Comparison of ENCODE assay signal across 25 cellular contexts in genomic region chr9:90981726-90982125, GRCh38.
DNase-seq lines count a peak whose midpoint lies in the region; ATAC-seq, FAIRE-seq and TF ChIP-seq lines count a peak whose summit lies in the region.
"Had no signal": no experiment of that assay in that cellular context is flagged by ENCODE, and none has a peak within 500 bp of the region (broad histone marks: within the 10 kb centered on the region; RNA-seq: fewer than 3 reads in every experiment).

No MANE protein-coding gene starts in this region.

- H3K9me3 ChIP-seq in BLaER1 (peaks cover 11% of the 10 kb centered on the region), endothelial cell of umbilical vein (replicated peaks; ENCODE audit: control insufficient read depth, insufficient read depth, low read length) (no peaks in the 10 kb centered on the region), osteoblast (ENCODE audit: low read depth, low read length) (no peaks in the 10 kb centered on the region)
- H3K9me3 ChIP-seq: HAP-1 had no signal

- no peaks in the 10 kb centered on the region for H3K36me3 Mint-ChIP-seq in activated CD4-positive, alpha-beta T cell treated with anti-CD3 and anti-CD28 coated beads for 36 hours (ENCODE audit: low read depth)
- no peaks in the 10 kb centered on the region for H3K36me3 Mint-ChIP-seq in activated CD4-positive, alpha-beta T cell treated with anti-CD3 and anti-CD28 coated beads, Interleukin-2, amount 10 ng/mL, durations not matched to agents 7 days and 5 days (ENCODE audit: low read depth)
- H3K36me3 Mint-ChIP-seq in activated naive CD4-positive, alpha-beta T cell treated with anti-CD3 and anti-CD28 coated beads, Interleukin-2, amount 50 U/mL, for 72 hours: no peaks in the 10 kb centered on the region
- no peaks in the 10 kb centered on the region for H3K36me3 Mint-ChIP-seq in activated naive CD4-positive, alpha-beta T cell treated with anti-CD3 and anti-CD28 coated beads, Interleukin-2, amount 10 ng/mL, durations not matched to agents 7 days and 5 days
- H3K36me3 Mint-ChIP-seq: CD14-positive monocyte; CD8-positive, alpha-beta memory T cell had no signal

- POLR2A ChIA-PET in activated CD4-positive, alpha-beta T cell treated with anti-CD3 and anti-CD28 coated beads for 36 hours (lab: Charles Lee): no interaction called here
- POLR2A ChIA-PET in activated CD4-positive, alpha-beta T cell treated with anti-CD3 and anti-CD28 coated beads, Interleukin-2, amount 10 ng/mL, durations not matched to agents 7 days and 5 days (lab: Charles Lee): no interaction called here
- POLR2A ChIA-PET in endothelial cell of umbilical vein (lab: Charles Lee): no interaction called here

- H3K9me1 ChIP-seq in endothelial cell of umbilical vein (replicated peaks; ENCODE audit: control insufficient read depth, extremely low read depth, insufficient read depth, low read length): no peaks in the 10 kb centered on the region

- H3K79me2 ChIP-seq in endothelial cell of umbilical vein (ENCODE audit: control insufficient read depth, insufficient read depth, low read length) (no peaks in the 10 kb centered on the region), osteoblast (ENCODE audit: insufficient read depth, low read length) (no peaks in the 10 kb centered on the region)

- BruUV-seq in endothelial cell of umbilical vein (replicated peaks; lab: Mats Ljungman, UMichigan): no TSS peak

- H3K9ac ChIP-seq in BLaER1 (no peak overlapping the region), endothelial cell of umbilical vein (replicated peaks; ENCODE audit: extremely low read depth, insufficient read depth, low read length) (no peak overlapping the region)
- H3K9ac ChIP-seq: BLaER1 treated with 17β-estradiol and CSF1 and Interleukin-3, amounts not matched to agents 10 nM and 100 nM had no signal

- no peak overlapping the region for H3K4me3 ChIP-seq in BLaER1
- H3K4me3 ChIP-seq in endothelial cell of umbilical vein (replicated peaks in 1 of 3; ENCODE audit: insufficient read depth in 1 of 3, low read depth in 1 of 3, low read length in 3 of 3): no peak overlapping the region
- no peak overlapping the region for H3K4me3 ChIP-seq in osteoblast (ENCODE audit: insufficient read depth, low read length)
- H3K4me3 ChIP-seq: BLaER1 treated with 17β-estradiol and CSF1 and Interleukin-3, amounts not matched to agents 10 nM and 100 nM; GM12878; HAP-1 had no signal

- H3K4me2 ChIP-seq in BLaER1 (no peak overlapping the region), endothelial cell of umbilical vein (ENCODE audit: insufficient read depth, low read length) (no peak overlapping the region), osteoblast (ENCODE audit: insufficient read depth, low read length) (no peak overlapping the region)

- no peak for TF ChIP-seq POLR2A in endothelial cell of umbilical vein (IDR thresholded peaks at IDR 0.05; ENCODE audit: low read depth, low read length)

- no peaks in the 10 kb centered on the region for H3K27me3 ChIP-seq in BLaER1
- H3K27me3 ChIP-seq in endothelial cell of umbilical vein (ENCODE audit: control insufficient read depth in 2 of 2, insufficient read depth in 2 of 2, low read length in 2 of 2): no peaks in the 10 kb centered on the region
- peaks cover 3% of the 10 kb centered on the region for H3K27me3 ChIP-seq in osteoblast (ENCODE audit: insufficient read depth, low read length)
- H3K27me3 ChIP-seq: BLaER1 treated with 17β-estradiol and CSF1 and Interleukin-3, amounts not matched to agents 10 nM and 100 nM had no signal

- intact Hi-C loops in activated CD4-positive, alpha-beta T cell treated with anti-CD3 and anti-CD28 coated beads for 36 hours (cut with DNase I, micrococcal nuclease): no loop called here
- intact Hi-C loops in endothelial cell of umbilical vein (cut with micrococcal nuclease): no loop called here

- H3K27ac ChIP-seq in BLaER1: peak overlapping the region; percentile 37; the same call in 1 of the 2 replicates
- no peak overlapping the region for H3K27ac ChIP-seq in endothelial cell of umbilical vein (ENCODE audit: insufficient read depth, low read depth, low read length)
- H3K27ac ChIP-seq in osteoblast (ENCODE audit: low read depth, low read length): no peak overlapping the region
- H3K27ac ChIP-seq: 22Rv1 had no signal

- H3K9me3 Mint-ChIP-seq in activated CD4-positive, alpha-beta T cell treated with anti-CD3 and anti-CD28 coated beads for 36 hours (ENCODE audit: low read depth): no peaks in the 10 kb centered on the region
- H3K9me3 Mint-ChIP-seq in activated CD4-positive, alpha-beta T cell treated with anti-CD3 and anti-CD28 coated beads, Interleukin-2, amount 10 ng/mL, durations not matched to agents 7 days and 5 days: no peaks in the 10 kb centered on the region
- H3K9me3 Mint-ChIP-seq in activated naive CD4-positive, alpha-beta T cell treated with anti-CD3 and anti-CD28 coated beads, Interleukin-2, amount 50 U/mL, for 72 hours: no peaks in the 10 kb centered on the region
- H3K9me3 Mint-ChIP-seq in activated naive CD4-positive, alpha-beta T cell treated with anti-CD3 and anti-CD28 coated beads, Interleukin-2, amount 10 ng/mL, durations not matched to agents 7 days and 5 days: no peaks in the 10 kb centered on the region
- H3K9me3 Mint-ChIP-seq: CD14-positive monocyte; CD4-positive, alpha-beta T cell; CD8-positive, alpha-beta memory T cell; HFFc6 had no signal

- H2AFZ ChIP-seq in endothelial cell of umbilical vein (ENCODE audit: low read depth, low read length): no peak overlapping the region
- no peak overlapping the region for H2AFZ ChIP-seq in osteoblast (ENCODE audit: low read length)

- peaks cover 8% of the 10 kb centered on the region for H3K4me1 Mint-ChIP-seq in activated CD4-positive, alpha-beta T cell treated with anti-CD3 and anti-CD28 coated beads for 36 hours
- H3K4me1 Mint-ChIP-seq in activated CD4-positive, alpha-beta T cell treated with anti-CD3 and anti-CD28 coated beads, Interleukin-2, amount 10 ng/mL, durations not matched to agents 7 days and 5 days: no peaks in the 10 kb centered on the region
- H3K4me1 Mint-ChIP-seq in activated naive CD4-positive, alpha-beta T cell treated with anti-CD3 and anti-CD28 coated beads, Interleukin-2, amount 10 ng/mL, durations not matched to agents 7 days and 5 days: no peaks in the 10 kb centered on the region
- H3K4me1 Mint-ChIP-seq: B cell, CD14-positive monocyte had no signal

- ATAC-seq in activated CD4-positive, alpha-beta T cell treated with anti-CD3 and anti-CD28 coated beads for 36 hours: peak; percentile 72
- peak; percentile 51 to 71 for ATAC-seq in activated naive CD4-positive, alpha-beta T cell treated with anti-CD3 and anti-CD28 coated beads, Interleukin-2, amount 50 U/mL, for 72 hours
- ATAC-seq: GM12878 had no signal

- no peak for DNase-seq in activated CD4-positive, alpha-beta T cell treated with anti-CD3 and anti-CD28 coated beads for 36 hours
- DNase-seq in activated CD4-positive, alpha-beta T cell treated with anti-CD3 and anti-CD28 coated beads, Interleukin-2, amount 10 ng/mL, durations not matched to agents 7 days and 5 days: no peak
- DNase-seq in activated naive CD4-positive, alpha-beta T cell treated with anti-CD3 and anti-CD28 coated beads, Interleukin-2, amount 50 U/mL, for 72 hours (ENCODE audit: low spot score in 2 of 2): no peak
- DNase-seq in activated naive CD4-positive, alpha-beta T cell treated with anti-CD3 and anti-CD28 coated beads, Interleukin-2, amount 10 ng/mL, durations not matched to agents 7 days and 5 days: no peak
- no peak for DNase-seq in endothelial cell of umbilical vein (ENCODE audit: low read depth, low spot score)
- no peak for DNase-seq in NCI-H187 treated with DMSO at 0.1 percent for 48 hours (lab: John Stamatoyannopoulos, UW)
- no peak for DNase-seq in osteoblast (ENCODE audit: insufficient read length, low spot score, missing footprints)
- DNase-seq: CD4-positive, alpha-beta T cell; CD8-positive, alpha-beta memory T cell; DMS 273 treated with DMSO at 0.1 percent for 48 hours; DMS79; EL; GDM1; GOT3; HFFc6 had no signal

- dilution Hi-C loops in endothelial cell of umbilical vein (cut with MboI; ENCODE audit: extremely low pct_ligation_motif_present, low sequenced_read_pairs): no loop called here

- H3K36me3 ChIP-seq in BLaER1: no peaks in the 10 kb centered on the region
- no peaks in the 10 kb centered on the region for H3K36me3 ChIP-seq in endothelial cell of umbilical vein (ENCODE audit: control insufficient read depth in 2 of 2, extremely low read depth in 1 of 2, insufficient read depth in 2 of 2, low read length in 2 of 2)
- H3K36me3 ChIP-seq in osteoblast (ENCODE audit: insufficient read depth, low read length): no peaks in the 10 kb centered on the region
- H3K36me3 ChIP-seq: BLaER1 treated with 17β-estradiol and CSF1 and Interleukin-3, amounts not matched to agents 10 nM and 100 nM; HAP-1 had no signal

- CTCF ChIA-PET in activated CD4-positive, alpha-beta T cell treated with anti-CD3 and anti-CD28 coated beads for 36 hours (lab: Charles Lee): interaction anchor here (1.2 kb wide), 1 partner anchor 370 kb away, joined by 4 read pairs; no protein-coding TSS in a partner anchor
- CTCF ChIA-PET in activated CD4-positive, alpha-beta T cell treated with anti-CD3 and anti-CD28 coated beads, Interleukin-2, amount 10 ng/mL, durations not matched to agents 7 days and 5 days (lab: Charles Lee): interaction anchor here (0.6 kb wide), 1 partner anchor 478 kb away, joined by 4 read pairs; no protein-coding TSS in a partner anchor
- CTCF ChIA-PET in activated naive CD4-positive, alpha-beta T cell treated with anti-CD3 and anti-CD28 coated beads, Interleukin-2, amount 10 ng/mL, durations not matched to agents 7 days and 5 days (lab: Charles Lee): no interaction called here
- CTCF ChIA-PET in endothelial cell of umbilical vein (lab: Charles Lee): interaction anchor here (0.9 kb wide), 1 partner anchor 67 kb away, joined by 3 read pairs; no protein-coding TSS in a partner anchor

- peak; percentile 15 for FAIRE-seq in endothelial cell of umbilical vein (lab: Jason Lieb, UNC)
- FAIRE-seq: A204.1, D721Med, GM12878, H54 had no signal

- TF ChIP-seq CTCF in endothelial cell of umbilical vein (IDR thresholded peaks at IDR 0.05; ENCODE audit: extremely low read depth in 1 of 2, insufficient read depth in 1 of 2, low read depth in 1 of 2, low read length in 2 of 2) (no peak), osteoblast (IDR thresholded peaks at IDR 0.05; ENCODE audit: extremely low read depth, low read depth, low read length) (no peak)

- H3K4me1 ChIP-seq in BLaER1: peaks cover 77% of the 10 kb centered on the region
- peaks cover 7% of the 10 kb centered on the region for H3K4me1 ChIP-seq in endothelial cell of umbilical vein (ENCODE audit: control insufficient read depth, extremely low read depth, insufficient read depth, low read length)
- no peaks in the 10 kb centered on the region for H3K4me1 ChIP-seq in osteoblast (ENCODE audit: insufficient read depth, low read length)
- H3K4me1 ChIP-seq: HAP-1 had no signal

- no peak overlapping the region for H3K27ac Mint-ChIP-seq in activated CD4-positive, alpha-beta T cell treated with anti-CD3 and anti-CD28 coated beads for 36 hours
- H3K27ac Mint-ChIP-seq in activated CD4-positive, alpha-beta T cell treated with anti-CD3 and anti-CD28 coated beads, Interleukin-2, amount 10 ng/mL, durations not matched to agents 7 days and 5 days: no peak overlapping the region
- H3K27ac Mint-ChIP-seq in activated naive CD4-positive, alpha-beta T cell treated with anti-CD3 and anti-CD28 coated beads, Interleukin-2, amount 50 U/mL, for 72 hours: peak overlapping the region in 1 of 2 donors; percentile 37
- no peak overlapping the region for H3K27ac Mint-ChIP-seq in activated naive CD4-positive, alpha-beta T cell treated with anti-CD3 and anti-CD28 coated beads, Interleukin-2, amount 10 ng/mL, durations not matched to agents 7 days and 5 days
- H3K27ac Mint-ChIP-seq: B cell; CD14-positive monocyte; CD4-positive, alpha-beta T cell; HFFc6 had no signal

- peaks cover 28% of the 10 kb centered on the region for H3K27me3 Mint-ChIP-seq in activated CD4-positive, alpha-beta T cell treated with anti-CD3 and anti-CD28 coated beads for 36 hours
- H3K27me3 Mint-ChIP-seq in activated CD4-positive, alpha-beta T cell treated with anti-CD3 and anti-CD28 coated beads, Interleukin-2, amount 10 ng/mL, durations not matched to agents 7 days and 5 days: peaks cover 2% of the 10 kb centered on the region
- H3K27me3 Mint-ChIP-seq in activated naive CD4-positive, alpha-beta T cell treated with anti-CD3 and anti-CD28 coated beads, Interleukin-2, amount 10 ng/mL, durations not matched to agents 7 days and 5 days: peaks cover 30% of the 10 kb centered on the region

- H4K20me1 ChIP-seq in BLaER1 (no peaks in the 10 kb centered on the region), endothelial cell of umbilical vein (replicated peaks; ENCODE audit: control insufficient read depth, extremely low read depth, insufficient read depth, low read length) (no peaks in the 10 kb centered on the region), osteoblast (ENCODE audit: insufficient read depth, low read length) (no peaks in the 10 kb centered on the region)
- H4K20me1 ChIP-seq: BLaER1 treated with 17β-estradiol and CSF1 and Interleukin-3, amounts not matched to agents 10 nM and 100 nM had no signal

- H3K4me3 Mint-ChIP-seq in activated CD4-positive, alpha-beta T cell treated with anti-CD3 and anti-CD28 coated beads for 36 hours: no peak overlapping the region
- no peak overlapping the region for H3K4me3 Mint-ChIP-seq in activated CD4-positive, alpha-beta T cell treated with anti-CD3 and anti-CD28 coated beads, Interleukin-2, amount 10 ng/mL, durations not matched to agents 7 days and 5 days
- H3K4me3 Mint-ChIP-seq in activated naive CD4-positive, alpha-beta T cell treated with anti-CD3 and anti-CD28 coated beads, Interleukin-2, amount 10 ng/mL, durations not matched to agents 7 days and 5 days: no peak overlapping the region
- H3K4me3 Mint-ChIP-seq: B cell; CD14-positive monocyte; CD4-positive, alpha-beta T cell; CD8-positive, alpha-beta memory T cell; HFFc6 had no signal
